Comparison of ENCODE assay signal across 26 cellular contexts in the genomic region with DNA sequence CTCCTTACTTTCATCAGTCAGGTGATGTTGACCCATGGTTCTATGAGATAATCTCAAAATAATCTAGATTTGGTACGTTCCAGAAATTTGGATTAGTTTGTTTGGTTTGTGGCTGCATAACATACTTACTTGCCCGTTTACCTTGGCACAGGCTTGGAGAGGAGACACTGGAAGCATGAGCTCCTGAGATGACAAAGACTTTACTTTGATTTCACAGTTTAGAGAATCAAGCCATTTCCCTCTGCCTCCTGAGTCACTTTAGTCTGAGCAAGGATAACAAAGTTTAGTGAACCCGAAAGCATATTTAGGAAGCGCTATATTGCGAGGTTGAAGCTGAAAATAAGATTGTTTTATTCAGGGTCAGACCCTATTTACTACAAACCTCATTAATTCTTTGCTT.
"Had no signal": no experiment of that assay in that cellular context is flagged by ENCODE, and none has a peak within 500 bp of the region (broad histone marks: within the 10 kb centered on the region; RNA-seq: fewer than 3 reads in every experiment).

No MANE protein-coding gene starts in this region.

- H3K27me3 ChIP-seq: esophagus squamous epithelium, gastrocnemius medialis, heart right ventricle, left lung had no signal

- H3K4me1 Mint-ChIP-seq: mesothelial cell of epicardium, naive B cell had no signal

- H3K9me3 Mint-ChIP-seq: mesothelial cell of epicardium had no signal

- H3K36me3 ChIP-seq: esophagus squamous epithelium, gastrocnemius medialis, heart right ventricle, left lung, lower lobe of right lung had no signal

- DNase-seq: dermis blood vessel endothelial cell; dorsolateral prefrontal cortex; effector CD4-positive, alpha-beta T cell; effector memory CD4-positive, alpha-beta T cell; erythroblast; esophagus squamous epithelium; foreskin fibroblast; foreskin melanocyte; gastrocnemius medialis; glutamatergic neuron; head of caudate nucleus; heart right ventricle; hippocampal formation; left cardiac atrium; left lung; left ventricle myocardium superior; lower lobe of right lung; mesenchymal stem cell; mucosa of descending colon; naive B cell had no signal

- FAIRE-seq: colon, islet of Langerhans, keratinocyte had no signal

- H3K4me3 Mint-ChIP-seq: mesothelial cell of epicardium had no signal

- H3K4me1 ChIP-seq: esophagus squamous epithelium, heart right ventricle, left lung, lower lobe of right lung had no signal

- H3K9me3 ChIP-seq: esophagus squamous epithelium, gastrocnemius medialis, lower lobe of right lung had no signal

- H3K27ac ChIP-seq: coronary artery, dorsolateral prefrontal cortex, epithelial cell of prostate, esophagus squamous epithelium, gastrocnemius medialis, heart right ventricle, left lung, lower lobe of right lung had no signal

- H3K36me3 Mint-ChIP-seq: mesothelial cell of epicardium, naive B cell had no signal

- H3K4me3 ChIP-seq: coronary artery, dorsolateral prefrontal cortex, esophagus squamous epithelium, gastrocnemius medialis, heart right ventricle, left lung, lower lobe of right lung, mucosa of descending colon had no signal

- H3K27ac Mint-ChIP-seq: mesothelial cell of epicardium, naive B cell had no signal
